ENCODE assay signal across 8 cellular contexts in genomic region chr20:53884859-53885654, GRCh38.
DNase-seq lines count a peak whose midpoint lies in the region.

No MANE protein-coding gene starts in this region.

- H3K27me3 Mint-ChIP-seq in stimulated activated naive CD8-positive, alpha-beta T cell treated with anti-CD3 and anti-CD28 coated beads, Interleukin-15, Interleukin-2, amounts not matched to agents 100 ng/mL and 50 ng/mL, for 24 hours: no peaks in the 10 kb centered on the region

- no peaks in the 10 kb centered on the region for H3K36me3 Mint-ChIP-seq in stimulated activated naive CD8-positive, alpha-beta T cell treated with anti-CD3 and anti-CD28 coated beads, Interleukin-15, Interleukin-2, amounts not matched to agents 100 ng/mL and 50 ng/mL, for 24 hours (ENCODE audit: low read depth)

- DNase-seq in activated effector memory CD4-positive, alpha-beta T cell treated with anti-CD3 and anti-CD28 coated beads, Interleukin-2, amount 50 U/mL, for 16 hours: peak; percentile 82
- no peak for DNase-seq in activated effector memory CD4-positive, alpha-beta T cell treated with Interleukin-2 at 50 U/mL for 16 hours
- DNase-seq in activated CD8-positive, alpha-beta memory T cell treated with anti-CD3 and anti-CD28 coated beads, Interleukin-2, amount 50 U/mL, for 48 hours: peak; percentile 57
- DNase-seq in glomerular visceral epithelial cell (ENCODE audit: extremely low spot score) (peak; percentile 71), ACHN (no peak), NOMO-1 treated with DMSO at 0.1 percent for 48 hours (lab: John Stamatoyannopoulos, UW; ENCODE audit: unreplicated experiment) (no peak), HPDE6-E6E7 (ENCODE audit: extremely low spot score) (no peak)

- in situ Hi-C loops in ACHN (cut with HindIII; ENCODE audit: low pct_ligation_motif_present, low pct_unique_long_range_greater_than_20kb, low sequenced_read_pairs): no loop called here

- H3K4me1 Mint-ChIP-seq in stimulated activated naive CD8-positive, alpha-beta T cell treated with anti-CD3 and anti-CD28 coated beads, Interleukin-15, Interleukin-2, amounts not matched to agents 100 ng/mL and 50 ng/mL, for 24 hours (ENCODE audit: low read depth): peaks cover 84% of the 10 kb centered on the region

- H3K27ac Mint-ChIP-seq in stimulated activated naive CD8-positive, alpha-beta T cell treated with anti-CD3 and anti-CD28 coated beads, Interleukin-15, Interleukin-2, amounts not matched to agents 100 ng/mL and 50 ng/mL, for 24 hours: peak overlapping the region; percentile 95

- H3K9me3 Mint-ChIP-seq in stimulated activated naive CD8-positive, alpha-beta T cell treated with anti-CD3 and anti-CD28 coated beads, Interleukin-15, Interleukin-2, amounts not matched to agents 100 ng/mL and 50 ng/mL, for 24 hours: peaks cover 5% of the 10 kb centered on the region

- peak overlapping the region; percentile 79 for H3K4me3 Mint-ChIP-seq in stimulated activated naive CD8-positive, alpha-beta T cell treated with anti-CD3 and anti-CD28 coated beads, Interleukin-15, Interleukin-2, amounts not matched to agents 100 ng/mL and 50 ng/mL, for 24 hours

Comparison
In these comparisons a context has a peak if more than half of its experiments do, and no peak if none do; other contexts are left out.
1. DNase-seq: peak in activated effector memory CD4-positive, alpha-beta T cell treated with anti-CD3 and anti-CD28 coated beads, Interleukin-2, amount 50 U/mL, for 16 hours (single experiment), activated CD8-positive, alpha-beta memory T cell treated with anti-CD3 and anti-CD28 coated beads, Interleukin-2, amount 50 U/mL, for 48 hours (single experiment) and glomerular visceral epithelial cell (single experiment); none in activated effector memory CD4-positive, alpha-beta T cell treated with Interleukin-2 at 50 U/mL for 16 hours (single experiment), ACHN (single experiment), NOMO-1 treated with DMSO at 0.1 percent for 48 hours (single experiment) and HPDE6-E6E7 (single experiment).